Comparison of ENCODE assay signal across 3 cellular contexts in the genomic region with DNA sequence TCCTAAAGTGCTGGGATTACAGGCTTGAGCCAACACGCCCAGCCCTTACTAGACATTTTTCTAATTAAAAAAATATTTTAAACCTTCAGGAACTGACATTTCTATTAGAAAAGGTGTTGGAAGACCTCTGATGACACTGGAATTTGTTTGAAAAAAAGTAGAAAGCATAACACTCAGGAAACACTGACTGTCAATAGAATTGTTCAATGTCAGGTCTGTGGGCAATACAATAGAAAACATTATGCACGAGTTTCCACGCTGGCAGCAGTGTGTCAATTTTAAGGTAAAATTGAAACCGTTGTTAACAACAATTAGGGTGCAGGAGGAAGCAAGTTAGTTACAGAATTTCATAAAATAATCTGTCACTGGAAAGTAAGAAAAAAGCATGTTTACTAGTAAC.
"Had no signal": no experiment of that assay in that cellular context is flagged by ENCODE, and none has a peak within 500 bp of the region (broad histone marks: within the 10 kb centered on the region; RNA-seq: fewer than 3 reads in every experiment).

No MANE protein-coding gene starts in this region.

- ATAC-seq: GM12878 had no signal

- DNase-seq: GDM1, GF-D8 had no signal
